1 cellular context compared by ENCODE assay signal in the genomic region with DNA sequence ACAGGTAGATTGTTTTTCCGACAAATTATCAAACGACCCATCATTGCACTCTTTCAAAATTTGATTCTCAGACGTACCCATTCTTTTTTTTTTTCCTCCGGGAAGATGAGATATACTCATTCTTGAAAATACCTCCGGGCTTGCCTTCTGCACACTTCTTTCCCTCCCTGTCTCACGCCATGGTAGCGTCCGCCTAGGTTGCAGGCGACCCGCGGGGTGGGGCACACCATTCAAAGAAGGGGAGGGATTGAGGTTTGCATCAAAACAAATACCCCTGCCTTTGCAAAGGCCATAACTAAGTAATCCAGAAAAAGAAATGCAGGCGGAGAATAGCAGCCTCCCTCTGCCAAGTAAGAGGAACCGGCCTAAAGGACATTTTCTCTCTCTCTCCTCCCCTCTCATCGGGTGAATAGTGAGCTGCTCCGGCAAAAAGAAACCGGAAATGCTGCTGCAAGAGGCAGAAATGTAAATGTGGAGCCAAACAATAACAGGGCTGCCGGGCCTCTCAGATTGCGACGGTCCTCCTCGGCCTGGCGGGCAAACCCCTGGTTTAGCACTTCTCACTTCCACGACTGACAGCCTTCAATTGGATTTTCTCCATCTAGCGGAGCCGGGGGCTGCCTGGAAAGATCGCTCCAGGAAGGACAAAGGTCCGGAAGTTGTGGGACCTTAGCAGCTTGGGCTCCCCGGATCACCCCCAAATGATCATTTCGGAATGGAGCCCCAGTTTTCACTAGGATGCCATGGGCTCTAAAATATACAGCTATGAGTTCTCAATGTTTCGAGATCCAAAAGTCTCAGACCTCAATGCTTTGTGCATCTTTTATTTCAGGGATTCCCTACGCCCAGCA.
TF ChIP-seq lines count a peak whose summit lies in the region.

No MANE protein-coding gene starts in this region.

TF ChIP-seq in HepG2, 621 proteins besides CTCF, POLR2A, EP300 and RAD21 (continued from another document and continues in another):
- TF ChIP-seq, protein P1, sequence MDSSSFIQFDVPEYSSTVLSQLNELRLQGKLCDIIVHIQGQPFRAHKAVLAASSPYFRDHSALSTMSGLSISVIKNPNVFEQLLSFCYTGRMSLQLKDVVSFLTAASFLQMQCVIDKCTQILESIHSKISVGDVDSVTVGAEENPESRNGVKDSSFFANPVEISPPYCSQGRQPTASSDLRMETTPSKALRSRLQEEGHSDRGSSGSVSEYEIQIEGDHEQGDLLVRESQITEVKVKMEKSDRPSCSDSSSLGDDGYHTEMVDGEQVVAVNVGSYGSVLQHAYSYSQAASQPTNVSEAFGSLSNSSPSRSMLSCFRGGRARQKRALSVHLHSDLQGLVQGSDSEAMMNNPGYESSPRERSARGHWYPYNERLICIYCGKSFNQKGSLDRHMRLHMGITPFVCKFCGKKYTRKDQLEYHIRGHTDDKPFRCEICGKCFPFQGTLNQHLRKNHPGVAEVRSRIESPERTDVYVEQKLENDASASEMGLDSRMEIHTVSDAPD (CRISPR knock-in tag; IDR thresholded peaks at IDR 0.05), result no peak
- no peak for TF ChIP-seq ZNF3 (CRISPR knock-in tag; IDR thresholded peaks at IDR 0.05)
- peak; percentile 76; the same call in 1 of the 2 replicates for TF ChIP-seq IRF2 (CRISPR knock-in tag; IDR thresholded peaks at IDR 0.05)
- TF ChIP-seq, protein P2, sequence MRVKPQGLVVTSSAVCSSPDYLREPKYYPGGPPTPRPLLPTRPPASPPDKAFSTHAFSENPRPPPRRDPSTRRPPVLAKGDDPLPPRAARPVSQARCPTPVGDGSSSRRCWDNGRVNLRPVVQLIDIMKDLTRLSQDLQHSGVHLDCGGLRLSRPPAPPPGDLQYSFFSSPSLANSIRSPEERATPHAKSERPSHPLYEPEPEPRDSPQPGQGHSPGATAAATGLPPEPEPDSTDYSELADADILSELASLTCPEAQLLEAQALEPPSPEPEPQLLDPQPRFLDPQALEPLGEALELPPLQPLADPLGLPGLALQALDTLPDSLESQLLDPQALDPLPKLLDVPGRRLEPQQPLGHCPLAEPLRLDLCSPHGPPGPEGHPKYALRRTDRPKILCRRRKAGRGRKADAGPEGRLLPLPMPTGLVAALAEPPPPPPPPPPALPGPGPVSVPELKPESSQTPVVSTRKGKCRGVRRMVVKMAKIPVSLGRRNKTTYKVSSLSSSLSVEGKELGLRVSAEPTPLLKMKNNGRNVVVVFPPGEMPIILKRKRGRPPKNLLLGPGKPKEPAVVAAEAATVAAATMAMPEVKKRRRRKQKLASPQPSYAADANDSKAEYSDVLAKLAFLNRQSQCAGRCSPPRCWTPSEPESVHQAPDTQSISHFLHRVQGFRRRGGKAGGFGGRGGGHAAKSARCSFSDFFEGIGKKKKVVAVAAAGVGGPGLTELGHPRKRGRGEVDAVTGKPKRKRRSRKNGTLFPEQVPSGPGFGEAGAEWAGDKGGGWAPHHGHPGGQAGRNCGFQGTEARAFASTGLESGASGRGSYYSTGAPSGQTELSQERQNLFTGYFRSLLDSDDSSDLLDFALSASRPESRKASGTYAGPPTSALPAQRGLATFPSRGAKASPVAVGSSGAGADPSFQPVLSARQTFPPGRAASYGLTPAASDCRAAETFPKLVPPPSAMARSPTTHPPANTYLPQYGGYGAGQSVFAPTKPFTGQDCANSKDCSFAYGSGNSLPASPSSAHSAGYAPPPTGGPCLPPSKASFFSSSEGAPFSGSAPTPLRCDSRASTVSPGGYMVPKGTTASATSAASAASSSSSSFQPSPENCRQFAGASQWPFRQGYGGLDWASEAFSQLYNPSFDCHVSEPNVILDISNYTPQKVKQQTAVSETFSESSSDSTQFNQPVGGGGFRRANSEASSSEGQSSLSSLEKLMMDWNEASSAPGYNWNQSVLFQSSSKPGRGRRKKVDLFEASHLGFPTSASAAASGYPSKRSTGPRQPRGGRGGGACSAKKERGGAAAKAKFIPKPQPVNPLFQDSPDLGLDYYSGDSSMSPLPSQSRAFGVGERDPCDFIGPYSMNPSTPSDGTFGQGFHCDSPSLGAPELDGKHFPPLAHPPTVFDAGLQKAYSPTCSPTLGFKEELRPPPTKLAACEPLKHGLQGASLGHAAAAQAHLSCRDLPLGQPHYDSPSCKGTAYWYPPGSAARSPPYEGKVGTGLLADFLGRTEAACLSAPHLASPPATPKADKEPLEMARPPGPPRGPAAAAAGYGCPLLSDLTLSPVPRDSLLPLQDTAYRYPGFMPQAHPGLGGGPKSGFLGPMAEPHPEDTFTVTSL (CRISPR knock-in tag; IDR thresholded peaks at IDR 0.05; ENCODE audit: borderline replicate concordance), result no peak
- 0 out of 2 replicates have a peak, but pooled peaks have one; percentile 45 for TF ChIP-seq ZNF766 (CRISPR knock-in tag; IDR thresholded peaks at IDR 0.05; ENCODE audit: borderline replicate concordance)
- no peak; the same call in 1 of the 2 replicates for TF ChIP-seq HDAC2 (CRISPR knock-in tag; IDR thresholded peaks at IDR 0.05)
- TF ChIP-seq, protein P3, sequence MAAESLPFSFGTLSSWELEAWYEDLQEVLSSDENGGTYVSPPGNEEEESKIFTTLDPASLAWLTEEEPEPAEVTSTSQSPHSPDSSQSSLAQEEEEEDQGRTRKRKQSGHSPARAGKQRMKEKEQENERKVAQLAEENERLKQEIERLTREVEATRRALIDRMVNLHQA (CRISPR knock-in tag; IDR thresholded peaks at IDR 0.05), result no peak
- TF ChIP-seq, protein P4, sequence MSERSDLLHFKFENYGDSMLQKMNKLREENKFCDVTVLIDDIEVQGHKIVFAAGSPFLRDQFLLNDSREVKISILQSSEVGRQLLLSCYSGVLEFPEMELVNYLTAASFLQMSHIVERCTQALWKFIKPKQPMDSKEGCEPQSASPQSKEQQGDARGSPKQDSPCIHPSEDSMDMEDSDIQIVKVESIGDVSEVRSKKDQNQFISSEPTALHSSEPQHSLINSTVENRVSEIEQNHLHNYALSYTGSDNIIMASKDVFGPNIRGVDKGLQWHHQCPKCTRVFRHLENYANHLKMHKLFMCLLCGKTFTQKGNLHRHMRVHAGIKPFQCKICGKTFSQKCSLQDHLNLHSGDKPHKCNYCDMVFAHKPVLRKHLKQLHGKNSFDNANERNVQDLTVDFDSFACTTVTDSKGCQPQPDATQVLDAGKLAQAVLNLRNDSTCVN (CRISPR knock-in tag; IDR thresholded peaks at IDR 0.05; ENCODE audit: borderline replicate concordance), result peak; percentile 17; the same call in 1 of the 2 replicates
- TF ChIP-seq KDM2A (CRISPR knock-in tag; IDR thresholded peaks at IDR 0.05; ENCODE audit: borderline replicate concordance, low read depth), result peak; percentile 14; the same call in 1 of the 2 replicates
- TF ChIP-seq ZMAT3 (CRISPR knock-in tag; conservative IDR thresholded peaks at IDR 0.05), result 0 out of 2 replicates have a peak, but pooled peaks have one; percentile 10
- no peak for TF ChIP-seq ZNF780A (CRISPR knock-in tag; IDR thresholded peaks at IDR 0.05)
- no peak for TF ChIP-seq HNRNPH1 (optimal IDR thresholded peaks at IDR 0.05; ENCODE audit: low read depth, low read length)
- TF ChIP-seq KMT2A (CRISPR knock-in tag; IDR thresholded peaks at IDR 0.05), result no peak
- TF ChIP-seq, protein P5, sequence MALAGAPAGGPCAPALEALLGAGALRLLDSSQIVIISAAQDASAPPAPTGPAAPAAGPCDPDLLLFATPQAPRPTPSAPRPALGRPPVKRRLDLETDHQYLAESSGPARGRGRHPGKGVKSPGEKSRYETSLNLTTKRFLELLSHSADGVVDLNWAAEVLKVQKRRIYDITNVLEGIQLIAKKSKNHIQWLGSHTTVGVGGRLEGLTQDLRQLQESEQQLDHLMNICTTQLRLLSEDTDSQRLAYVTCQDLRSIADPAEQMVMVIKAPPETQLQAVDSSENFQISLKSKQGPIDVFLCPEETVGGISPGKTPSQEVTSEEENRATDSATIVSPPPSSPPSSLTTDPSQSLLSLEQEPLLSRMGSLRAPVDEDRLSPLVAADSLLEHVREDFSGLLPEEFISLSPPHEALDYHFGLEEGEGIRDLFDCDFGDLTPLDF (CRISPR knock-in tag; IDR thresholded peaks at IDR 0.05), result 0 out of 2 replicates have a peak, but pooled peaks have one; percentile 29
- TF ChIP-seq ZNF891 (CRISPR knock-in tag; IDR thresholded peaks at IDR 0.05), result no peak
- 0 out of 2 replicates have a peak, but pooled peaks have one; percentile 13 for TF ChIP-seq DMAP1 (CRISPR knock-in tag; IDR thresholded peaks at IDR 0.05)
- no peak for TF ChIP-seq NCOA2 (CRISPR knock-in tag; IDR thresholded peaks at IDR 0.05)
- no peak for TF ChIP-seq NFKB2 (CRISPR knock-in tag; IDR thresholded peaks at IDR 0.05; ENCODE audit: borderline replicate concordance)
- TF ChIP-seq, protein P6, sequence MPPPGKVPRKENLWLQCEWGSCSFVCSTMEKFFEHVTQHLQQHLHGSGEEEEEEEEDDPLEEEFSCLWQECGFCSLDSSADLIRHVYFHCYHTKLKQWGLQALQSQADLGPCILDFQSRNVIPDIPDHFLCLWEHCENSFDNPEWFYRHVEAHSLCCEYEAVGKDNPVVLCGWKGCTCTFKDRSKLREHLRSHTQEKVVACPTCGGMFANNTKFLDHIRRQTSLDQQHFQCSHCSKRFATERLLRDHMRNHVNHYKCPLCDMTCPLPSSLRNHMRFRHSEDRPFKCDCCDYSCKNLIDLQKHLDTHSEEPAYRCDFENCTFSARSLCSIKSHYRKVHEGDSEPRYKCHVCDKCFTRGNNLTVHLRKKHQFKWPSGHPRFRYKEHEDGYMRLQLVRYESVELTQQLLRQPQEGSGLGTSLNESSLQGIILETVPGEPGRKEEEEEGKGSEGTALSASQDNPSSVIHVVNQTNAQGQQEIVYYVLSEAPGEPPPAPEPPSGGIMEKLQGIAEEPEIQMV (CRISPR knock-in tag; IDR thresholded peaks at IDR 0.05; ENCODE audit: low read depth), result no peak
- TF ChIP-seq ZNF350 (CRISPR knock-in tag; IDR thresholded peaks at IDR 0.05; ENCODE audit: borderline replicate concordance, low read depth), result no peak; the same call in 1 of the 2 replicates
- TF ChIP-seq SRSF9 (IDR thresholded peaks at IDR 0.05; ENCODE audit: borderline replicate concordance, insufficient read depth, low read depth, low read length, poor library complexity, severe bottlenecking), result no peak
- TF ChIP-seq ZNF850 (CRISPR knock-in tag; conservative IDR thresholded peaks at IDR 0.05), result no peak
- TF ChIP-seq, protein P7, sequence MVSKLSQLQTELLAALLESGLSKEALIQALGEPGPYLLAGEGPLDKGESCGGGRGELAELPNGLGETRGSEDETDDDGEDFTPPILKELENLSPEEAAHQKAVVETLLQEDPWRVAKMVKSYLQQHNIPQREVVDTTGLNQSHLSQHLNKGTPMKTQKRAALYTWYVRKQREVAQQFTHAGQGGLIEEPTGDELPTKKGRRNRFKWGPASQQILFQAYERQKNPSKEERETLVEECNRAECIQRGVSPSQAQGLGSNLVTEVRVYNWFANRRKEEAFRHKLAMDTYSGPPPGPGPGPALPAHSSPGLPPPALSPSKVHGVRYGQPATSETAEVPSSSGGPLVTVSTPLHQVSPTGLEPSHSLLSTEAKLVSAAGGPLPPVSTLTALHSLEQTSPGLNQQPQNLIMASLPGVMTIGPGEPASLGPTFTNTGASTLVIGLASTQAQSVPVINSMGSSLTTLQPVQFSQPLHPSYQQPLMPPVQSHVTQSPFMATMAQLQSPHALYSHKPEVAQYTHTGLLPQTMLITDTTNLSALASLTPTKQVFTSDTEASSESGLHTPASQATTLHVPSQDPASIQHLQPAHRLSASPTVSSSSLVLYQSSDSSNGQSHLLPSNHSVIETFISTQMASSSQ (IDR thresholded peaks at IDR 0.05; ENCODE audit: low read depth), result no peak; the same call in 1 of the 2 replicates
- TF ChIP-seq, protein P7 (CRISPR knock-in tag; IDR thresholded peaks at IDR 0.05; ENCODE audit: borderline replicate concordance), result 0 out of 2 replicates have a peak, but pooled peaks have one; percentile 17
- no peak for TF ChIP-seq ZNF136 (CRISPR knock-in tag; IDR thresholded peaks at IDR 0.05; ENCODE audit: low read depth)
- peak; percentile 100 for TF ChIP-seq FOXK2 (IDR thresholded peaks at IDR 0.05)
- no peak for TF ChIP-seq DNMT3B (CRISPR knock-in tag; conservative IDR thresholded peaks at IDR 0.05)
- TF ChIP-seq ZFP36 (IDR thresholded peaks at IDR 0.05; ENCODE audit: borderline replicate concordance, low read depth, low read length, partially characterized antibody), result no peak
- TF ChIP-seq ZNF720 (CRISPR knock-in tag; IDR thresholded peaks at IDR 0.05), result no peak
- TF ChIP-seq BORCS8-MEF2B (CRISPR knock-in tag; IDR thresholded peaks at IDR 0.05), result no peak
- TF ChIP-seq ZNF878 (CRISPR knock-in tag; IDR thresholded peaks at IDR 0.05), result no peak
- TF ChIP-seq ZNF841 (CRISPR knock-in tag; IDR thresholded peaks at IDR 0.05; ENCODE audit: borderline replicate concordance), result no peak
- TF ChIP-seq, protein P8, sequence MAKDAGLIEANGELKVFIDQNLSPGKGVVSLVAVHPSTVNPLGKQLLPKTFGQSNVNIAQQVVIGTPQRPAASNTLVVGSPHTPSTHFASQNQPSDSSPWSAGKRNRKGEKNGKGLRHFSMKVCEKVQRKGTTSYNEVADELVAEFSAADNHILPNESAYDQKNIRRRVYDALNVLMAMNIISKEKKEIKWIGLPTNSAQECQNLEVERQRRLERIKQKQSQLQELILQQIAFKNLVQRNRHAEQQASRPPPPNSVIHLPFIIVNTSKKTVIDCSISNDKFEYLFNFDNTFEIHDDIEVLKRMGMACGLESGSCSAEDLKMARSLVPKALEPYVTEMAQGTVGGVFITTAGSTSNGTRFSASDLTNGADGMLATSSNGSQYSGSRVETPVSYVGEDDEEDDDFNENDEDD (CRISPR knock-in tag; IDR thresholded peaks at IDR 0.05; ENCODE audit: borderline replicate concordance), result no peak
- no peak for TF ChIP-seq ZNF367 (CRISPR knock-in tag; IDR thresholded peaks at IDR 0.05; ENCODE audit: borderline replicate concordance)
- TF ChIP-seq, protein P9, sequence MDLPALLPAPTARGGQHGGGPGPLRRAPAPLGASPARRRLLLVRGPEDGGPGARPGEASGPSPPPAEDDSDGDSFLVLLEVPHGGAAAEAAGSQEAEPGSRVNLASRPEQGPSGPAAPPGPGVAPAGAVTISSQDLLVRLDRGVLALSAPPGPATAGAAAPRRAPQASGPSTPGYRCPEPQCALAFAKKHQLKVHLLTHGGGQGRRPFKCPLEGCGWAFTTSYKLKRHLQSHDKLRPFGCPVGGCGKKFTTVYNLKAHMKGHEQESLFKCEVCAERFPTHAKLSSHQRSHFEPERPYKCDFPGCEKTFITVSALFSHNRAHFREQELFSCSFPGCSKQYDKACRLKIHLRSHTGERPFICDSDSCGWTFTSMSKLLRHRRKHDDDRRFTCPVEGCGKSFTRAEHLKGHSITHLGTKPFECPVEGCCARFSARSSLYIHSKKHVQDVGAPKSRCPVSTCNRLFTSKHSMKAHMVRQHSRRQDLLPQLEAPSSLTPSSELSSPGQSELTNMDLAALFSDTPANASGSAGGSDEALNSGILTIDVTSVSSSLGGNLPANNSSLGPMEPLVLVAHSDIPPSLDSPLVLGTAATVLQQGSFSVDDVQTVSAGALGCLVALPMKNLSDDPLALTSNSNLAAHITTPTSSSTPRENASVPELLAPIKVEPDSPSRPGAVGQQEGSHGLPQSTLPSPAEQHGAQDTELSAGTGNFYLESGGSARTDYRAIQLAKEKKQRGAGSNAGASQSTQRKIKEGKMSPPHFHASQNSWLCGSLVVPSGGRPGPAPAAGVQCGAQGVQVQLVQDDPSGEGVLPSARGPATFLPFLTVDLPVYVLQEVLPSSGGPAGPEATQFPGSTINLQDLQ (CRISPR knock-in tag; IDR thresholded peaks at IDR 0.05), result no peak
